6 cellular contexts compared by ENCODE assay signal in genomic region chrX:24309580-24310374, GRCh38. TPM values are rescaled to one million over a fixed set of nuclear protein-coding genes. Genes with fewer than 3 reads are reported as not detected.
"Had no signal": no experiment of that assay in that cellular context is flagged by ENCODE, and none has a peak within 500 bp of the region (broad histone marks: within the 10 kb centered on the region; RNA-seq: fewer than 3 reads in every experiment).

No MANE protein-coding gene starts in this region.

RNA-seq across cellular contexts. Expression of gene SUPT20HL2, which starts 4.1 kb away (rescaled TPM):
- total RNA-seq: GM23248, H4, HepG2, HT-29 had no signal
- polyA plus RNA-seq: GM23248, HepG2, IgD-negative memory B cell had no signal

RNA-seq across cellular contexts. Expression of gene SUPT20HL1, which starts 50.7 kb away (rescaled TPM):
- total RNA-seq: GM23248, H4, H7, HepG2, HT-29 had no signal
- polyA plus RNA-seq: GM23248, HepG2, IgD-negative memory B cell had no signal
